ENCODE assay signal across 9 cellular contexts in the genomic region with DNA sequence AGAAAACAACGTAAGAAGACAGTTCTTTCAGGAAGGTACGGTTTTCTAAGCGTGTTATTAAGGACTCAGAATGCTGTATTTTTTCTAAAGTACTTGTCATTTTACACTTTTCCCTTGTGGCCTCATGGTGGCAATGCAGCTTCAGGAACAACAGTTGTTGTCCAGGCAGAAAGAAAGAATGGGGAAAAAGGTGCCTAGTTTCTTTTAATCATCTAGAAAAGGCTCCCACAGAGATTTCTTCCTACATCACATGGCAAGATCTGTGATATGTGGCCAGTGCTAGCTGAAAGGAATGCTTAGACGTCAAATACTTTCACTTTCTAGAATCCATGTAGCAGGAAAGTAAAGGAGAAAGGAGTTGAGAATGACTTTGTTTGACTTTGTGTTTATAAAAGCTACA. TPM values are rescaled to one million over a fixed set of nuclear protein-coding genes. Genes with fewer than 3 reads are reported as not detected.
A peak's percentile ranks its signal among the peaks of the same experiment; 100 is the strongest.
DNase-seq lines count a peak whose midpoint lies in the region; ATAC-seq and TF ChIP-seq lines count a peak whose summit lies in the region.
"Had no signal": no experiment of that assay in that cellular context is flagged by ENCODE, and none has a peak within 500 bp of the region (broad histone marks: within the 10 kb centered on the region; RNA-seq: fewer than 3 reads in every experiment).

No MANE protein-coding gene starts in this region.

- no peaks in the 10 kb centered on the region for H3K4me1 Mint-ChIP-seq in CD8-positive, alpha-beta memory T cell

- in situ Hi-C loops in G401 (cut with HindIII; ENCODE audit: low sequenced_read_pairs) = no loop called here

- POLR2A ChIA-PET in CD8-positive, alpha-beta memory T cell (lab: Charles Lee) = no interaction called here

- H3K4me3 Mint-ChIP-seq in CD8-positive, alpha-beta memory T cell = no peak overlapping the region

- H3K4me1 ChIP-seq in CD8-positive, alpha-beta memory T cell (ENCODE audit: insufficient read depth, low read length) = no peaks in the 10 kb centered on the region
- H3K4me1 ChIP-seq: SJSA1 had no signal

- peaks cover 5 to 15% (median 9%) of the 10 kb centered on the region in 5 donors for H3K9me3 Mint-ChIP-seq in CD8-positive, alpha-beta memory T cell

- H3K27me3 ChIP-seq in CD8-positive, alpha-beta memory T cell (ENCODE audit: insufficient read depth, low read length, poor library complexity, severe bottlenecking) = no peaks in the 10 kb centered on the region
- H3K27me3 ChIP-seq: SJSA1 had no signal

- ATAC-seq in SK-N-SH treated with all-trans-retinoic acid at 6 μM for 48 hours (peak; percentile 83), HG03520 (IDR thresholded peaks at IDR 0.05; ENCODE audit: unreplicated experiment) (no peak)

- H3K9me3 ChIP-seq in CD8-positive, alpha-beta memory T cell (ENCODE audit: low read length) = no peaks in the 10 kb centered on the region
- H3K9me3 ChIP-seq: SJSA1 had no signal

- no peak overlapping the region for H3K27ac Mint-ChIP-seq in CD8-positive, alpha-beta memory T cell

- DNase-seq in G401 (ENCODE audit: low spot score) (peak; percentile 72), HPDE6-E6E7 (ENCODE audit: extremely low spot score) (peak; percentile 32), foreskin fibroblast (peak; percentile 9 to 62), smooth muscle cell of the brain vasculature (ENCODE audit: low read depth, low spot score) (peak; percentile 50)
- no peak for DNase-seq in CD8-positive, alpha-beta memory T cell
- DNase-seq in activated CD4-positive, CD25-positive, alpha-beta regulatory T cell treated with anti-CD3 and anti-CD28 coated beads, Interleukin-2, amount 50 U/mL, for 72 hours = no peak

- H3K27ac ChIP-seq in CD8-positive, alpha-beta memory T cell (ENCODE audit: low read depth, low read length) = no peak overlapping the region
- H3K27ac ChIP-seq: SJSA1 had no signal

- peak; percentile 32 for TF ChIP-seq CTCF in foreskin fibroblast (IDR thresholded peaks at IDR 0.05; ENCODE audit: low read depth, low read length)

- no peaks in the 10 kb centered on the region for H3K27me3 Mint-ChIP-seq in CD8-positive, alpha-beta memory T cell

- no peak overlapping the region for H3K4me3 ChIP-seq in foreskin fibroblast (ENCODE audit: low read depth in 1 of 2, low read length in 2 of 2)
- H3K4me3 ChIP-seq in CD8-positive, alpha-beta memory T cell (ENCODE audit: low read length) = no peak overlapping the region
- H3K4me3 ChIP-seq: SJSA1 had no signal

- CTCF ChIA-PET in CD8-positive, alpha-beta memory T cell (lab: Charles Lee) = no interaction called here

- H3K36me3 ChIP-seq in CD8-positive, alpha-beta memory T cell (ENCODE audit: insufficient read depth, low read length) = no peaks in the 10 kb centered on the region
- H3K36me3 ChIP-seq: SJSA1 had no signal

- H3K36me3 Mint-ChIP-seq in CD8-positive, alpha-beta memory T cell = no peaks in the 10 kb centered on the region

TF ChIP-seq in SK-N-SH treated with all-trans-retinoic acid at 6 μM for 48 hours, 23 proteins besides CTCF, POLR2A, EP300 and RAD21:
- no peak for TF ChIP-seq TCF4 (CRISPR knock-in tag; IDR thresholded peaks at IDR 0.05; ENCODE audit: borderline replicate concordance)
- no peak for TF ChIP-seq ARNTL (CRISPR knock-in tag; IDR thresholded peaks at IDR 0.05; ENCODE audit: borderline replicate concordance, low read depth)
- TF ChIP-seq ISL1 (CRISPR knock-in tag; IDR thresholded peaks at IDR 0.05) = no peak
- TF ChIP-seq PPARA (CRISPR knock-in tag; IDR thresholded peaks at IDR 0.05; ENCODE audit: borderline replicate concordance) = no peak
- TF ChIP-seq CSDC2 (CRISPR knock-in tag; IDR thresholded peaks at IDR 0.05) = no peak
- TF ChIP-seq, protein P1, sequence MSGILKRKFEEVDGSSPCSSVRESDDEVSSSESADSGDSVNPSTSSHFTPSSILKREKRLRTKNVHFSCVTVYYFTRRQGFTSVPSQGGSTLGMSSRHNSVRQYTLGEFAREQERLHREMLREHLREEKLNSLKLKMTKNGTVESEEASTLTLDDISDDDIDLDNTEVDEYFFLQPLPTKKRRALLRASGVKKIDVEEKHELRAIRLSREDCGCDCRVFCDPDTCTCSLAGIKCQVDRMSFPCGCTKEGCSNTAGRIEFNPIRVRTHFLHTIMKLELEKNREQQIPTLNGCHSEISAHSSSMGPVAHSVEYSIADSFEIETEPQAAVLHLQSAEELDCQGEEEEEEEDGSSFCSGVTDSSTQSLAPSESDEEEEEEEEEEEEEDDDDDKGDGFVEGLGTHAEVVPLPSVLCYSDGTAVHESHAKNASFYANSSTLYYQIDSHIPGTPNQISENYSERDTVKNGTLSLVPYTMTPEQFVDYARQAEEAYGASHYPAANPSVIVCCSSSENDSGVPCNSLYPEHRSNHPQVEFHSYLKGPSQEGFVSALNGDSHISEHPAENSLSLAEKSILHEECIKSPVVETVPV (CRISPR knock-in tag; IDR thresholded peaks at IDR 0.05) = no peak
- TF ChIP-seq, protein P2, sequence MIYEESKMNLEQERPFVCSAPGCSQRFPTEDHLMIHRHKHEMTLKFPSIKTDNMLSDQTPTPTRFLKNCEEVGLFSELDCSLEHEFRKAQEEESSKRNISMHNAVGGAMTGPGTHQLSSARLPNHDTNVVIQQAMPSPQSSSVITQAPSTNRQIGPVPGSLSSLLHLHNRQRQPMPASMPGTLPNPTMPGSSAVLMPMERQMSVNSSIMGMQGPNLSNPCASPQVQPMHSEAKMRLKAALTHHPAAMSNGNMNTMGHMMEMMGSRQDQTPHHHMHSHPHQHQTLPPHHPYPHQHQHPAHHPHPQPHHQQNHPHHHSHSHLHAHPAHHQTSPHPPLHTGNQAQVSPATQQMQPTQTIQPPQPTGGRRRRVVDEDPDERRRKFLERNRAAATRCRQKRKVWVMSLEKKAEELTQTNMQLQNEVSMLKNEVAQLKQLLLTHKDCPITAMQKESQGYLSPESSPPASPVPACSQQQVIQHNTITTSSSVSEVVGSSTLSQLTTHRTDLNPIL (CRISPR knock-in tag; IDR thresholded peaks at IDR 0.05; ENCODE audit: low read depth) = no peak
- TF ChIP-seq OSR1 (CRISPR knock-in tag; IDR thresholded peaks at IDR 0.05) = no peak
TF ChIP-seq in SK-N-SH treated with all-trans-retinoic acid at 6 μM for 48 hours: peak in this region for 0.

RNA-seq across cellular contexts. Expression of a gene that starts 49.0 kb away (rescaled TPM):
- 0.92 and 1.0 TPM in 2 replicates for total RNA-seq in G401 (2014; rRNA removed; shearing (Covaris generic))
- total RNA-seq in CD8-positive, alpha-beta memory T cell = not detected
- polyA plus RNA-seq in CD8-positive, alpha-beta memory T cell = not detected

Comparison
In these comparisons a context has a peak if more than half of its experiments do, and no peak if none do; other contexts are left out.
1. DNase-seq: peak in G401 (single experiment), HPDE6-E6E7 (single experiment), foreskin fibroblast (2 of 2) and smooth muscle cell of the brain vasculature (single experiment); none in CD8-positive, alpha-beta memory T cell (0 of 5) and activated CD4-positive, CD25-positive, alpha-beta regulatory T cell treated with anti-CD3 and anti-CD28 coated beads, Interleukin-2, amount 50 U/mL, for 72 hours (single experiment).